Comparison of ENCODE assay signal across 8 cellular contexts in genomic region chr2:27217173-27218121, GRCh38. TPM values are rescaled to one million over a fixed set of nuclear protein-coding genes. Genes with fewer than 3 reads are reported as not detected.
DNase-seq lines count a peak whose midpoint lies in the region; ATAC-seq and TF ChIP-seq lines count a peak whose summit lies in the region.

TSS of gene CAD (plus strand) at chr2:27217369. CDS start at chr2:27217552, 183 bp downstream.

- intact Hi-C loops in activated CD4-positive, alpha-beta T cell treated with anti-CD3 and anti-CD28 coated beads, Interleukin-2, amount 10 ng/mL, durations not matched to agents 24 days and 14 days (cut with micrococcal nuclease), result loop anchor here (2.0 to 5.0 kb wide), 3 partner anchors 105 to 210 kb away; partner anchors contain the start of genes GTF3C2, MPV17 and NRBP1

- TF ChIP-seq POLR2A in GM19099 (IDR thresholded peaks at IDR 0.05; ENCODE audit: extremely low read depth, insufficient read length, low read depth), result peak; percentile 78

- no peak for TF ChIP-seq CTCF in coronary artery (IDR thresholded peaks at IDR 0.05)

- peaks cover 69% of the 10 kb centered on the region for H3K36me3 Mint-ChIP-seq in activated CD4-positive, alpha-beta T cell treated with anti-CD3 and anti-CD28 coated beads, Interleukin-2, amount 10 ng/mL, durations not matched to agents 24 days and 14 days (ENCODE audit: low read depth)

- DNase-seq in Ammon's horn (ENCODE audit: low spot score) (peak; percentile 93), NCI-H510A treated with DMSO at 0.1 percent for 48 hours (lab: John Stamatoyannopoulos, UW) (peak; percentile 75), coronary artery (ENCODE audit: low spot score) (peak; percentile 86), left lobe of liver (ENCODE audit: low spot score) (peak; percentile 87)
- peak; percentile 96 for DNase-seq in activated CD4-positive, alpha-beta T cell treated with anti-CD3 and anti-CD28 coated beads, Interleukin-2, amount 10 ng/mL, durations not matched to agents 24 days and 14 days
- DNase-seq in stimulated activated CD4-positive, alpha-beta T cell treated with anti-CD3 and anti-CD28 coated beads, Interleukin-2, amount 100 ng/mL, for 4 hours (ENCODE audit: low read depth), result peak; percentile 83

- no peaks in the 10 kb centered on the region for H3K27me3 Mint-ChIP-seq in activated CD4-positive, alpha-beta T cell treated with anti-CD3 and anti-CD28 coated beads, Interleukin-2, amount 10 ng/mL, durations not matched to agents 24 days and 14 days

- H3K4me1 Mint-ChIP-seq in activated CD4-positive, alpha-beta T cell treated with anti-CD3 and anti-CD28 coated beads, Interleukin-2, amount 10 ng/mL, durations not matched to agents 24 days and 14 days, result peaks cover 38% of the 10 kb centered on the region

- H3K4me3 Mint-ChIP-seq in activated CD4-positive, alpha-beta T cell treated with anti-CD3 and anti-CD28 coated beads, Interleukin-2, amount 10 ng/mL, durations not matched to agents 24 days and 14 days, result peak within 1 kb of the TSS; percentile 98

- ATAC-seq in HG03432 (IDR thresholded peaks at IDR 0.05; ENCODE audit: unreplicated experiment), result peak; percentile 76
- ATAC-seq in left lobe of liver, result peak; percentile 94

- H3K27ac Mint-ChIP-seq in activated CD4-positive, alpha-beta T cell treated with anti-CD3 and anti-CD28 coated beads, Interleukin-2, amount 10 ng/mL, durations not matched to agents 24 days and 14 days, result peak within 1 kb of the TSS; percentile 98

- peak within 1 kb of the TSS; percentile 67 to 82 for H3K27ac ChIP-seq in coronary artery

- H3K4me3 ChIP-seq in coronary artery, result peak within 1 kb of the TSS; percentile 88

- H3K9me3 Mint-ChIP-seq in activated CD4-positive, alpha-beta T cell treated with anti-CD3 and anti-CD28 coated beads, Interleukin-2, amount 10 ng/mL, durations not matched to agents 24 days and 14 days, result peaks cover 3% of the 10 kb centered on the region

RNA-seq across cellular contexts. Expression of gene CAD, which starts in this region (rescaled TPM):
- 144 and 159 TPM in 2 replicates for total RNA-seq in activated CD4-positive, alpha-beta T cell treated with anti-CD3 and anti-CD28 coated beads, Interleukin-2, amount 10 ng/mL, durations not matched to agents 24 days and 14 days
- 14.9 TPM for total RNA-seq in left lobe of liver

Comparison
In these comparisons a context has a peak if more than half of its experiments do, and no peak if none do; other contexts are left out.
1. Peak in every context shown above with its lines: DNase-seq, ATAC-seq, H3K4me3 ChIP-seq and H3K27ac ChIP-seq.